Comparison of ENCODE assay signal across 19 cellular contexts in genomic region chr6:126914172-126914571, GRCh38.
"Had no signal": no experiment of that assay in that cellular context is flagged by ENCODE, and none has a peak within 500 bp of the region (broad histone marks: within the 10 kb centered on the region; RNA-seq: fewer than 3 reads in every experiment).

No MANE protein-coding gene starts in this region.

- DNase-seq: activated CD4-positive, alpha-beta memory T cell treated with anti-CD3 and anti-CD28 coated beads, Interleukin-2, amount 10 ng/mL, durations not matched to agents 7 days and 5 days; activated CD4-positive, alpha-beta T cell treated with anti-CD3 and anti-CD28 coated beads for 36 hours; activated CD4-positive, alpha-beta T cell treated with anti-CD3 and anti-CD28 coated beads, Interleukin-2, amount 50 U/mL, for 1 hour; activated gamma-delta T cell; activated naive CD4-positive, alpha-beta T cell treated with anti-CD3 and anti-CD28 coated beads for 36 hours; activated T-cell treated with anti-CD3 and anti-CD28 coated beads for 4 hours; activated T-cell treated with anti-CD3 and anti-CD28 coated beads, Interleukin-2, amount 50 U/mL, for 48 hours; Karpas-422; NCI-H1048; NCI-H146; NCI-H187 treated with DMSO at 0.1 percent for 48 hours; NCI-H2171; NCI-H226; NCI-H526; NCI-H774; SK-N-SH; T-helper 1 cell; WERI-Rb-1 had no signal

- H3K27ac ChIP-seq: WERI-Rb-1 had no signal

- H3K9me3 ChIP-seq: SK-N-SH had no signal

- H3K36me3 ChIP-seq: WERI-Rb-1 had no signal

- H3K4me2 ChIP-seq: SK-N-SH had no signal

- H3K4me3 ChIP-seq: K562 had no signal

- H3K9ac ChIP-seq: SK-N-SH had no signal
